ENCODE assay signal across 14 cellular contexts in the genomic region with DNA sequence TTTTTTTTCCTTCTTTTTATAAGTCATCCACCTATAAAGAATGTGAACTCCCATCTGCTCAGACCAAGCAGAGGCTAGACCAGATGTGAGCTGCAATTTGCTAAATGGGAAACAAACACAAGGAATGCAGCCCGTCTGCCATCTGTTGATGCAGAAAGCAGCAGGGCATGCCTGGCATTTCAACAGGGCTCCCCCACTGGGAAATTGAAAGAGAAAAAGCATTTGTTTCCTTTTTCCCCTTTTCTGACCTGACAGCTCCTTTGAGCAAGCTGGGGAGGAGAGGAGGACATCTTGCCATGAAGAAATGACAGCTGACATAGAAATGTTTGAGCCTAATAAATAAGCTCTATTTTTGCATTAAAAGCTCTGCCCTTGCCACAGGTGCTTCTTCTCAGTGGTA.
DNase-seq lines count a peak whose midpoint lies in the region; ATAC-seq and TF ChIP-seq lines count a peak whose summit lies in the region.
"Had no signal": no experiment of that assay in that cellular context is flagged by ENCODE, and none has a peak within 500 bp of the region (broad histone marks: within the 10 kb centered on the region; RNA-seq: fewer than 3 reads in every experiment).

No MANE protein-coding gene starts in this region.

- POLR2A ChIA-PET in OCI-LY7 (lab: Charles Lee): no interaction called here

- no TSS peak for BruUV-seq in OCI-LY7 (replicated peaks; lab: Mats Ljungman, UMichigan)

- H3K9me2 ChIP-seq in OCI-LY7 (ENCODE audit: insufficient read depth, low read length): no peaks in the 10 kb centered on the region

- no peak overlapping the region for H2AFZ ChIP-seq in OCI-LY7 (ENCODE audit: low read length)

- peak; percentile 5 for DNase-seq in H7
- peak; percentile 59 for DNase-seq in NCI-H345 treated with DMSO at 0.1 percent for 48 hours (lab: John Stamatoyannopoulos, UW; ENCODE audit: unreplicated experiment)
- DNase-seq in fibroblast of gingiva (ENCODE audit: low read depth): peak; percentile 11
- peak; percentile 23 for DNase-seq in renal cortical epithelial cell (ENCODE audit: low read depth)
- no peak for DNase-seq in OCI-LY7 (ENCODE audit: low spot score)
- DNase-seq: activated B cell treated with CpG ODN at 0.5 μM for 24 hours, Caco-2, colonic mucosa, left cardiac atrium, natural killer cell, NCI-H526 treated with DMSO at 0.1 percent for 48 hours, small intestine had no signal

- no peaks in the 10 kb centered on the region for H3K79me2 ChIP-seq in OCI-LY7 (ENCODE audit: insufficient read depth, low read depth, low read length)

- no peak overlapping the region for H3K4me2 ChIP-seq in OCI-LY7 (ENCODE audit: low read length)

- no peak overlapping the region for H3K27ac ChIP-seq in OCI-LY7 (ENCODE audit: low read depth, low read length, poor library complexity, severe bottlenecking)
- H3K27ac ChIP-seq: colonic mucosa had no signal

- ATAC-seq in GM21367 (IDR thresholded peaks at IDR 0.05; ENCODE audit: unreplicated experiment): no peak
- no peak for ATAC-seq in GM21619 (IDR thresholded peaks at IDR 0.05; ENCODE audit: unreplicated experiment)
- ATAC-seq: left cardiac atrium, natural killer cell had no signal

- no peaks in the 10 kb centered on the region for H3K4me1 ChIP-seq in OCI-LY7 (ENCODE audit: insufficient read depth, low read length, poor library complexity, severe bottlenecking)
- H3K4me1 ChIP-seq: Caco-2, colonic mucosa had no signal

- intact Hi-C loops in OCI-LY7 (cut with micrococcal nuclease; ENCODE audit: unreplicated experiment): no loop called here

- no peaks in the 10 kb centered on the region; the same call in 1 of the 2 replicates for H3K9me3 ChIP-seq in OCI-LY7 (ENCODE audit: low read length)
- H3K9me3 ChIP-seq: Caco-2, colonic mucosa had no signal

- H3K4me3 ChIP-seq in H7 (ENCODE audit: insufficient read depth, low read depth, low read length) (no peak overlapping the region), OCI-LY7 (ENCODE audit: low read depth, low read length, poor library complexity, severe bottlenecking) (no peak overlapping the region)
- H3K4me3 ChIP-seq: colonic mucosa had no signal

- no peaks in the 10 kb centered on the region for H4K20me1 ChIP-seq in OCI-LY7 (ENCODE audit: insufficient read depth, low read length)

- H3K36me3 ChIP-seq in H7 (replicated peaks; ENCODE audit: control insufficient read depth, insufficient read depth, low read length): no peaks in the 10 kb centered on the region
- H3K36me3 ChIP-seq in OCI-LY7 (ENCODE audit: insufficient read depth, low read length): no peaks in the 10 kb centered on the region
- H3K36me3 ChIP-seq: colonic mucosa had no signal

- H3K27me3 ChIP-seq in H7 (ENCODE audit: control insufficient read depth, insufficient read depth, low read length): no peaks in the 10 kb centered on the region
- H3K27me3 ChIP-seq: colonic mucosa had no signal

- CTCF ChIA-PET in OCI-LY7 (lab: Charles Lee; ENCODE audit: unreplicated experiment): no interaction called here

- no peak for TF ChIP-seq CTCF in OCI-LY7 (conservative IDR thresholded peaks at IDR 0.05; ENCODE audit: low read length)
